26 cellular contexts compared by ENCODE assay signal in genomic region chr6:130934848-130935585, GRCh38.
DNase-seq lines count a peak whose midpoint lies in the region; ATAC-seq and TF ChIP-seq lines count a peak whose summit lies in the region.
"Had no signal": no experiment of that assay in that cellular context is flagged by ENCODE, and none has a peak within 500 bp of the region (broad histone marks: within the 10 kb centered on the region; RNA-seq: fewer than 3 reads in every experiment).

No MANE protein-coding gene starts in this region.

- 62% methylated on average over 4 of the region's 4 CpGs for WGBS in hepatocyte (ENCODE audit: low lambda C conversion rate, missing lambda C conversion rate)
- 37% methylated on average over 4 of the region's 4 CpGs for WGBS in aorta, 2 donors

- H3K27ac ChIP-seq in right atrium auricular region: no peak overlapping the region
- H3K27ac ChIP-seq in hepatocyte: peak overlapping the region; percentile 23
- H3K27ac ChIP-seq in aorta (ENCODE audit: low read depth in 1 of 2, low read length in 2 of 2): no peak overlapping the region
- H3K27ac ChIP-seq: BLaER1 treated with 17β-estradiol and CSF1 and Interleukin-3, amounts not matched to agents 10 nM and 100 nM; neural progenitor cell; prostate gland; RWPE1; thyroid gland had no signal

- peak; percentile 60 for ATAC-seq in Right ventricle myocardium superior (ENCODE audit: poor library complexity)
- ATAC-seq in aorta (ENCODE audit: low FRiP score): peak; percentile 29
- no peak for ATAC-seq in HG02588 (IDR thresholded peaks at IDR 0.05; ENCODE audit: unreplicated experiment)
- ATAC-seq in GM19328 (IDR thresholded peaks at IDR 0.05; ENCODE audit: unreplicated experiment): no peak
- ATAC-seq: stimulated activated memory B cell treated with anti-CD40 and anti-IgM and Interleukin-4, amounts not matched to agents 10 μg/mL and 1 μg/mL and 100 μg/mL, for 72 hours had no signal

- no peaks in the 10 kb centered on the region for H3K27me3 ChIP-seq in right atrium auricular region
- H3K27me3 ChIP-seq in hepatocyte: no peaks in the 10 kb centered on the region
- H3K27me3 ChIP-seq in aorta (ENCODE audit: control insufficient read depth in 1 of 2, insufficient read depth in 2 of 2, low read length in 1 of 2): no peaks in the 10 kb centered on the region
- H3K27me3 ChIP-seq: BLaER1 treated with 17β-estradiol and CSF1 and Interleukin-3, amounts not matched to agents 10 nM and 100 nM; esophagus muscularis mucosa; neural progenitor cell; thyroid gland had no signal

- peaks cover 21% of the 10 kb centered on the region for H3K79me2 ChIP-seq in hepatocyte

- intact Hi-C loops in Right ventricle myocardium superior (cut with DNase I): no loop called here
- intact Hi-C loops in aorta (cut with DNase I): no loop called here

- H3K9me2 ChIP-seq in hepatocyte (replicated peaks; ENCODE audit: insufficient read depth): no peaks in the 10 kb centered on the region

- H3K36me3 ChIP-seq in right atrium auricular region (no peaks in the 10 kb centered on the region), hepatocyte (replicated peaks; ENCODE audit: insufficient read depth, low read depth) (no peaks in the 10 kb centered on the region), aorta (ENCODE audit: control insufficient read depth in 1 of 2, insufficient read depth in 2 of 2, low read length in 1 of 2) (peaks cover 0 to 3% of the 10 kb centered on the region in 2 donors)
- H3K36me3 ChIP-seq: esophagus muscularis mucosa, neural progenitor cell, prostate gland, thyroid gland had no signal

- H4K20me1 ChIP-seq in hepatocyte (ENCODE audit: insufficient read depth, poor library complexity, severe bottlenecking): no peaks in the 10 kb centered on the region
- H4K20me1 ChIP-seq: BLaER1 treated with 17β-estradiol and CSF1 and Interleukin-3, amounts not matched to agents 10 nM and 100 nM had no signal

- no peaks in the 10 kb centered on the region for H3K9me3 ChIP-seq in right atrium auricular region
- H3K9me3 ChIP-seq in hepatocyte (ENCODE audit: low read depth): no peaks in the 10 kb centered on the region
- no peaks in the 10 kb centered on the region for H3K9me3 ChIP-seq in aorta (ENCODE audit: control insufficient read depth, low read length)
- H3K9me3 ChIP-seq: esophagus muscularis mucosa, prostate gland, thyroid gland had no signal

- H3K4me1 ChIP-seq in right atrium auricular region (peaks cover 0 to 17% of the 10 kb centered on the region in 2 donors), hepatocyte (ENCODE audit: insufficient read depth) (peaks cover 49% of the 10 kb centered on the region), aorta (ENCODE audit: control insufficient read depth in 1 of 2, insufficient read depth in 2 of 2, low read length in 2 of 2) (peaks cover 4% of the 10 kb centered on the region in 2 donors)
- H3K4me1 ChIP-seq: BLaER1 treated with 17β-estradiol and CSF1 and Interleukin-3, amounts not matched to agents 10 nM and 100 nM; prostate gland had no signal

- no peak overlapping the region for H2AFZ ChIP-seq in hepatocyte
- H2AFZ ChIP-seq: neural progenitor cell had no signal

- H3K4me2 ChIP-seq in hepatocyte: no peak overlapping the region
- H3K4me2 ChIP-seq: BLaER1 treated with 17β-estradiol and CSF1 and Interleukin-3, amounts not matched to agents 10 nM and 100 nM; neural progenitor cell had no signal

- H3K4me3 ChIP-seq in right atrium auricular region (no peak overlapping the region), cardiac fibroblast (replicated peaks in 1 of 2; ENCODE audit: low read depth in 2 of 2, low read length in 2 of 2) (no peak overlapping the region), hepatocyte (no peak overlapping the region), aorta (ENCODE audit: low read length in 2 of 2) (no peak overlapping the region)
- H3K4me3 ChIP-seq: BLaER1 treated with 17β-estradiol and CSF1 and Interleukin-3, amounts not matched to agents 10 nM and 100 nM; esophagus muscularis mucosa; neural progenitor cell; prostate gland; thyroid gland had no signal

- TF ChIP-seq CTCF in right atrium auricular region (IDR thresholded peaks at IDR 0.05) (no peak), cardiac fibroblast (IDR thresholded peaks at IDR 0.05; ENCODE audit: low read depth, low read length) (no peak), hepatocyte (IDR thresholded peaks at IDR 0.05; ENCODE audit: poor library complexity) (no peak)

- DNase-seq in Right ventricle myocardium superior (no peak), right atrium auricular region (ENCODE audit: low spot score) (no peak), cardiac fibroblast (ENCODE audit: low read depth in 2 of 2) (peak; percentile 47 to 61), hepatocyte (ENCODE audit: low spot score) (no peak), aorta (no peak), AML-193 (lab: John Stamatoyannopoulos, UW) (no peak)
- DNase-seq: activated B cell treated with CpG ODN at 0.5 μM for 24 hours; activated CD4-positive, alpha-beta T cell treated with anti-CD3 and anti-CD28 coated beads, Interleukin-2, amount 50 U/mL, for 48 hours; activated CD8-positive, alpha-beta memory T cell treated with anti-CD3 and anti-CD28 coated beads, Interleukin-2, amount 50 U/mL, for 48 hours; activated naive CD8-positive, alpha-beta T cell treated with anti-CD3 and anti-CD28 coated beads for 36 hours; Calu3; effector memory CD4-positive, alpha-beta T cell; MM.1S; NCI-H1436 treated with DMSO at 0.1 percent for 48 hours; NCI-H69; small intestine; T-helper 9 cell; thyroid gland had no signal

Comparison
In these comparisons a context has a peak if more than half of its experiments do, and no peak if none do; other contexts are left out.
1. ATAC-seq: peak in Right ventricle myocardium superior (single experiment) and aorta (single experiment); none in HG02588 (single experiment) and GM19328 (single experiment).
2. DNase-seq: peak in cardiac fibroblast (2 of 2); none in Right ventricle myocardium superior (single experiment), right atrium auricular region (single experiment), hepatocyte (single experiment), aorta (0 of 2) and AML-193 (0 of 2).